9 cellular contexts compared by ENCODE assay signal in the genomic region with DNA sequence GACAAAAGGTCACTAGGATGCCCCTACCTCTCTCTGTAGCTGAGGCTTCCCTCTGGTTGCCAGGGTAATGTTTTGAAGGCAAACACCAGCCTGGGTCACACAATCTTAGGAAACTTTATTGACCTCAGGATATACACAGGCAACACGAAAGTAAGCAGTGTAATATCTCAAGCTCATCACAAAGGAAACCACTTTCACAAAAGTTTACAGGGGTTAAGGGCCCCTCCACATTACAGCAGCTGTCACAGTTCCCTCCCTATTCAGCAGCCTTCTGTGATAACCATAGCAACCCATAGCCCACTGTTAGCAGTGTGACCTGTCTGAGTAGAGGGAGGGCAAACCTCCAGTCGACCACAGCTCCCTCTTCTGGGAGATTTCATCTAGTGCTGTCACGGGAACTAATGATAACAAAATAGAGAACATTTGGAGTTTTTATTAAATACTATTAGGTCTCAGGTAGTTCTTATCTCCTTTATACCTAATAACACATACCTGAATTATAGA.
A peak's percentile ranks its signal among the peaks of the same experiment; 100 is the strongest.
DNase-seq lines count a peak whose midpoint lies in the region; ATAC-seq and TF ChIP-seq lines count a peak whose summit lies in the region.
"Had no signal": no experiment of that assay in that cellular context is flagged by ENCODE, and none has a peak within 500 bp of the region (broad histone marks: within the 10 kb centered on the region; RNA-seq: fewer than 3 reads in every experiment).

No MANE protein-coding gene starts in this region.

- H3K4me3 Mint-ChIP-seq in nephron progenitor cell: no peak overlapping the region

- H3K9me3 Mint-ChIP-seq in nephron progenitor cell: no peaks in the 10 kb centered on the region

- peak; percentile 43; the same call in 1 of the 3 replicates for TF ChIP-seq CTCF in GM12872 (IDR thresholded peaks at IDR 0.05; ENCODE audit: insufficient read depth, low read depth, low read length)
- TF ChIP-seq CTCF in astrocyte of the cerebellum (IDR thresholded peaks at IDR 0.05; ENCODE audit: low read depth, low read length, missing control alignments): peak; percentile 29
- peak; percentile 47 for TF ChIP-seq CTCF in nephron progenitor cell (IDR thresholded peaks at IDR 0.05)
- TF ChIP-seq CTCF in ascending aorta (IDR thresholded peaks at IDR 0.05): no peak

- H3K4me3 ChIP-seq in HUES64 (ENCODE audit: low read length) (no peak overlapping the region), astrocyte of the cerebellum (ENCODE audit: low read depth, low read length) (no peak overlapping the region), ascending aorta (no peak overlapping the region)

- WGBS in HUES64: 65% methylated on average over 1 of the region's 3 CpGs

- intact Hi-C loops in ascending aorta (cut with DNase I): no loop called here

- 0 out of 2 replicates have a peak overlapping the region, but pooled peaks have one; percentile 33 for H3K9ac ChIP-seq in HUES64 (ENCODE audit: low read depth, low read length)

- H3K36me3 ChIP-seq in HUES64 (ENCODE audit: insufficient read depth, low read length): no peaks in the 10 kb centered on the region
- H3K36me3 ChIP-seq in ascending aorta: no peaks in the 10 kb centered on the region

- H3K4me1 Mint-ChIP-seq in nephron progenitor cell: peaks cover 16% of the 10 kb centered on the region

- H3K27me3 ChIP-seq in HUES64 (ENCODE audit: insufficient read depth, low read length): no peaks in the 10 kb centered on the region
- H3K27me3 ChIP-seq in ascending aorta: no peaks in the 10 kb centered on the region

- H3K27ac ChIP-seq in HUES64 (ENCODE audit: low read depth, low read length) (no peak overlapping the region), ascending aorta (no peak overlapping the region)

- H3K4me1 ChIP-seq in HUES64 (ENCODE audit: insufficient read depth, low read length): peaks cover 16% of the 10 kb centered on the region
- H3K4me1 ChIP-seq in ascending aorta: no peaks in the 10 kb centered on the region

- H3K27ac Mint-ChIP-seq in nephron progenitor cell: peak overlapping the region; percentile 98

- H3K9me3 ChIP-seq in HUES64 (ENCODE audit: insufficient read depth, low read depth, low read length) (no peaks in the 10 kb centered on the region), ascending aorta (no peaks in the 10 kb centered on the region)

- in situ Hi-C loops in astrocyte of the cerebellum (cut with HindIII; ENCODE audit: low sequenced_read_pairs): no loop called here

- DNase-seq in astrocyte of the cerebellum (ENCODE audit: low read depth) (no peak), nephron progenitor cell (peak; percentile 31), ascending aorta (ENCODE audit: low spot score in 2 of 2) (no peak), DMS79 treated with DMSO at 0.1 percent for 48 hours (lab: John Stamatoyannopoulos, UW) (no peak), HuH-7.5 (ENCODE audit: low spot score) (no peak)
- DNase-seq: right cardiac atrium had no signal

- ATAC-seq in GM21526 (IDR thresholded peaks at IDR 0.05; ENCODE audit: low FRiP score, unreplicated experiment): peak; percentile 90

- H3K27me3 Mint-ChIP-seq in nephron progenitor cell (ENCODE audit: low read depth, poor library complexity): peaks cover 3% of the 10 kb centered on the region

- no peaks in the 10 kb centered on the region for H3K36me3 Mint-ChIP-seq in nephron progenitor cell (ENCODE audit: low read depth)

Comparison
In these comparisons a context has a peak if more than half of its experiments do, and no peak if none do; other contexts are left out.
1. CTCF ChIP-seq: peak in GM12872 (single experiment), astrocyte of the cerebellum (single experiment) and nephron progenitor cell (single experiment); none in ascending aorta (0 of 3).